Comparison of ENCODE assay signal across 13 cellular contexts in the genomic region with DNA sequence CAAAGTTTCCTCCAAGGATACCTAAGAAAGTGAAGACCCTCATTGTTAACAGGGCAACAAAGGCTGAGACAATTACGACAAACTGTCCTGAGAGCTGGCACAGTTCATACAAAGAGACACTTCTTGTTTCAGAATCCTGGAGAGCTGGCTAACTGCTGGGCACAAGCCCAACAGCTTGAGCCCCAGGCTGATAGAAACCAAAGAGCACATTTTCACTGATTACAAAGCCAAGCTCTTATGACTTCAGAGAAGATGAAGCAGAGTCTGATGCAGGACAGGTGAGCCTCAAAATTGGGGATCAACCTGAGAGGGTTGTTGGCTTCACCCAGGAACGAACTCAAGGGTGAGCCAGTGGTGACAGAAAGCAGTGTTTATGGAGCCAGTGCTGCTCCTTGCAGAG.
"Had no signal": no experiment of that assay in that cellular context is flagged by ENCODE, and none has a peak within 500 bp of the region (broad histone marks: within the 10 kb centered on the region; RNA-seq: fewer than 3 reads in every experiment).

No MANE protein-coding gene starts in this region.

- H3K27me3 ChIP-seq: stomach had no signal

- H3K9me3 ChIP-seq: stomach had no signal

- DNase-seq: activated CD4-positive, alpha-beta T cell treated with anti-CD3 and anti-CD28 coated beads for 4 hours; activated CD8-positive, alpha-beta T cell treated with anti-CD3 and anti-CD28 coated beads, Interleukin-2, amount 10 ng/mL, durations not matched to agents 7 days and 5 days; activated naive CD4-positive, alpha-beta T cell treated with anti-CD3 and anti-CD28 coated beads, Interleukin-2, amount 10 ng/mL, durations not matched to agents 7 days and 5 days; cortex of kidney; effector CD8-positive, alpha-beta T cell; left colon; stimulated activated CD4-positive, alpha-beta T cell treated with anti-CD3 and anti-CD28 coated beads, Interleukin-15, amount 100 ng/mL, for 24 hours; stimulated activated CD4-positive, alpha-beta T cell treated with anti-CD3 and anti-CD28 coated beads, Interleukin-4, amount 100 ng/mL, for 24 hours; stomach had no signal

- H3K27me3 Mint-ChIP-seq: activated naive CD4-positive, alpha-beta T cell treated with anti-CD3 and anti-CD28 coated beads, Interleukin-2, amount 10 ng/mL, durations not matched to agents 7 days and 5 days; central memory CD8-positive, alpha-beta T cell; memory B cell had no signal

- H3K4me3 Mint-ChIP-seq: activated CD8-positive, alpha-beta T cell treated with anti-CD3 and anti-CD28 coated beads, Interleukin-2, amount 10 ng/mL, durations not matched to agents 7 days and 5 days; activated naive CD4-positive, alpha-beta T cell treated with anti-CD3 and anti-CD28 coated beads, Interleukin-2, amount 10 ng/mL, durations not matched to agents 7 days and 5 days; central memory CD8-positive, alpha-beta T cell; memory B cell; T-helper 1 cell treated with Interleukin-12 subunit alpha and Interleukin-12 subunit beta and Interleukin-4 antibody, amounts not matched to agents 30 μg/mL and 1 μg/mL, for 36 hours had no signal

- H3K4me3 ChIP-seq: stomach had no signal

- H3K36me3 Mint-ChIP-seq: activated naive CD4-positive, alpha-beta T cell treated with anti-CD3 and anti-CD28 coated beads, Interleukin-2, amount 10 ng/mL, durations not matched to agents 7 days and 5 days; memory B cell had no signal

- ATAC-seq: activated CD8-positive, alpha-beta T cell treated with anti-CD3 and anti-CD28 coated beads, Interleukin-2, amount 10 ng/mL, durations not matched to agents 7 days and 5 days; left colon had no signal

- H3K27ac Mint-ChIP-seq: activated CD8-positive, alpha-beta T cell treated with anti-CD3 and anti-CD28 coated beads, Interleukin-2, amount 10 ng/mL, durations not matched to agents 7 days and 5 days; activated naive CD4-positive, alpha-beta T cell treated with anti-CD3 and anti-CD28 coated beads, Interleukin-2, amount 10 ng/mL, durations not matched to agents 7 days and 5 days; activated T-helper 2 cell treated with anti-CD3 and anti-CD28 coated beads, Interferon-gamma antibody, Interleukin-2, Interleukin-4, amounts not matched to agents 10 μg/mL and 5 μg/mL and 100 μg/mL, durations not matched to agents 14 hours and 24 hours and 36 hours; memory B cell; T-helper 1 cell treated with Interleukin-12 subunit alpha and Interleukin-12 subunit beta and Interleukin-4 antibody, amounts not matched to agents 30 μg/mL and 1 μg/mL, for 36 hours had no signal

- H3K27ac ChIP-seq: stomach had no signal

- H3K36me3 ChIP-seq: stomach had no signal

- H3K4me1 Mint-ChIP-seq: activated naive CD4-positive, alpha-beta T cell treated with anti-CD3 and anti-CD28 coated beads, Interleukin-2, amount 10 ng/mL, durations not matched to agents 7 days and 5 days; central memory CD8-positive, alpha-beta T cell; memory B cell had no signal
